Comparison of ENCODE assay signal across 23 cellular contexts in the genomic region with DNA sequence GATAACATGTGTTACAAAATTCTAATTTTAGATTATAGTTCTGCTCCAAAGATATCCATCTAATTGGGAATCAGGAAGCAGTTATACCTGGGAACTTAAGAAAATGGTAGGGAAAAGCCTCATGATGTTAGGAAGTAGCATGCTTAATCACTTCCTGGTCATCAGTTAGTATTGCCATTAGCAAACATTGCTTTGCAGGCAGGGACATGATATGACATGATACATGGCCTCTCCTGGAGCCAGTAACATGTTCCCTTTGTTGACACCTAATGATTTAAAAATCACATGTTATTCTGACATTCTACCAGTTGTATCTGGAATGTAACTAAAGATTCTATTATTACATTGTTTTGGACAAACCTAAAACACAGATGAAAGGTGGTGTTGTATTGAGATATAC.
"Had no signal": no experiment of that assay in that cellular context is flagged by ENCODE, and none has a peak within 500 bp of the region (broad histone marks: within the 10 kb centered on the region; RNA-seq: fewer than 3 reads in every experiment).

No MANE protein-coding gene starts in this region.

- H3K27ac ChIP-seq: KMS-11, PC-9, Peyer's patch, SJSA1, SK-N-MC had no signal

- H3K9me3 ChIP-seq: SJSA1 had no signal

- FAIRE-seq: HTR-8/SVneo, K562 had no signal

- DNase-seq: Kasumi-1, NCI-H1092, NCI-H1105 treated with DMSO at 0.1 percent for 48 hours, NCI-H1417 treated with DMSO at 0.1 percent for 48 hours, NCI-H146, NCI-H1694 treated with DMSO at 0.1 percent for 48 hours, NCI-H1930, NCI-H2081, NCI-H2107, NCI-H226, NCI-H446, NCI-H510A, NCI-H524 treated with DMSO at 0.1 percent for 48 hours, NCI-H774, Peyer's patch, Right ventricle myocardium superior, SIG-M5 had no signal

- H3K4me1 ChIP-seq: Peyer's patch, SJSA1 had no signal

- H3K4me2 ChIP-seq: KMS-11, PC-9 had no signal

- H3K27me3 ChIP-seq: Peyer's patch, SJSA1 had no signal

- ATAC-seq: K562 had no signal

- H2AFZ ChIP-seq: PC-9 had no signal

- H3K36me3 ChIP-seq: Peyer's patch, SJSA1 had no signal

- H3K9ac ChIP-seq: KMS-11 had no signal

- H3K4me3 ChIP-seq: K562, PC-9, Peyer's patch, SJSA1, SK-N-MC had no signal
